28 cellular contexts compared by ENCODE assay signal in genomic region chr4:131304686-131305085, GRCh38.
"Had no signal": no experiment of that assay in that cellular context is flagged by ENCODE, and none has a peak within 500 bp of the region (broad histone marks: within the 10 kb centered on the region; RNA-seq: fewer than 3 reads in every experiment).

No MANE protein-coding gene starts in this region.

- H3K36me3 Mint-ChIP-seq: activated naive CD4-positive, alpha-beta T cell treated with anti-CD3 and anti-CD28 coated beads, Interleukin-2, amount 50 U/mL, for 24 hours; memory B cell; naive thymus-derived CD8-positive, alpha-beta T cell; stimulated activated memory B cell treated with anti-CD40 and anti-IgM and Interleukin-4, amounts not matched to agents 10 μg/mL and 1 μg/mL and 100 μg/mL, for 72 hours had no signal

- DNase-seq: activated CD4-positive, alpha-beta memory T cell treated with anti-CD3 and anti-CD28 coated beads, Interleukin-2, amount 10 ng/mL, durations not matched to agents 7 days and 5 days; activated CD4-positive, alpha-beta T cell treated with anti-CD3 and anti-CD28 coated beads, Interleukin-2, amount 10 ng/mL, durations not matched to agents 24 days and 14 days; activated CD4-positive, CD25-positive, alpha-beta regulatory T cell treated with anti-CD3 and anti-CD28 coated beads, Interleukin-2, amount 50 U/mL, for 72 hours; activated CD8-positive, alpha-beta memory T cell treated with anti-CD3 and anti-CD28 coated beads, Interleukin-2, amount 50 U/mL, for 48 hours; activated gamma-delta T cell; activated naive CD8-positive, alpha-beta T cell treated with anti-CD3 and anti-CD28 coated beads, Interleukin-2, amount 50 U/mL, for 24 hours; activated T-cell treated with anti-CD3 and anti-CD28 coated beads, Interleukin-2, amount 50 U/mL, for 24 hours; anterior cingulate cortex; dorsolateral prefrontal cortex; effector memory CD8-positive, alpha-beta T cell; head of caudate nucleus; hippocampal formation; kidney; naive thymus-derived CD8-positive, alpha-beta T cell; nucleus accumbens; pancreas; psoas muscle; sigmoid colon; small intestine; stimulated activated CD4-positive, alpha-beta T cell treated with anti-CD3 and anti-CD28 coated beads, Interleukin-4, amount 100 ng/mL, for 24 hours; stimulated activated naive CD8-positive, alpha-beta T cell treated with anti-CD3 and anti-CD28 coated beads, Interleukin-15, amount 100 ng/mL, for 72 hours; substantia nigra; T1000; upper lobe of left lung had no signal

- H3K27me3 Mint-ChIP-seq: activated CD4-positive, alpha-beta memory T cell treated with anti-CD3 and anti-CD28 coated beads, Interleukin-2, amount 10 ng/mL, durations not matched to agents 7 days and 5 days; activated CD4-positive, alpha-beta T cell treated with anti-CD3 and anti-CD28 coated beads, Interleukin-2, amount 10 ng/mL, durations not matched to agents 24 days and 14 days; activated naive CD4-positive, alpha-beta T cell treated with anti-CD3 and anti-CD28 coated beads, Interleukin-2, amount 50 U/mL, for 24 hours; activated naive CD8-positive, alpha-beta T cell treated with anti-CD3 and anti-CD28 coated beads, Interleukin-2, amount 50 U/mL, for 24 hours; activated T-cell treated with anti-CD3 and anti-CD28 coated beads, Interleukin-2, amount 50 U/mL, for 24 hours; effector memory CD8-positive, alpha-beta T cell; memory B cell; naive thymus-derived CD8-positive, alpha-beta T cell; stimulated activated memory B cell treated with anti-CD40 and anti-IgM and Interleukin-4, amounts not matched to agents 10 μg/mL and 1 μg/mL and 100 μg/mL, for 72 hours; stimulated activated naive CD8-positive, alpha-beta T cell treated with anti-CD3 and anti-CD28 coated beads, Interleukin-15, amount 100 ng/mL, for 72 hours had no signal

- H3K4me3 Mint-ChIP-seq: activated CD4-positive, alpha-beta memory T cell treated with anti-CD3 and anti-CD28 coated beads, Interleukin-2, amount 10 ng/mL, durations not matched to agents 7 days and 5 days; activated CD4-positive, alpha-beta T cell treated with anti-CD3 and anti-CD28 coated beads, Interleukin-2, amount 10 ng/mL, durations not matched to agents 24 days and 14 days; activated naive CD4-positive, alpha-beta T cell treated with anti-CD3 and anti-CD28 coated beads, Interleukin-2, amount 50 U/mL, for 24 hours; activated naive CD8-positive, alpha-beta T cell treated with anti-CD3 and anti-CD28 coated beads, Interleukin-2, amount 50 U/mL, for 24 hours; activated T-cell treated with anti-CD3 and anti-CD28 coated beads, Interleukin-2, amount 50 U/mL, for 24 hours; effector memory CD8-positive, alpha-beta T cell; memory B cell; naive thymus-derived CD8-positive, alpha-beta T cell; neural crest cell; stimulated activated memory B cell treated with anti-CD40 and anti-IgM and Interleukin-4, amounts not matched to agents 10 μg/mL and 1 μg/mL and 100 μg/mL, for 72 hours; stimulated activated naive CD8-positive, alpha-beta T cell treated with anti-CD3 and anti-CD28 coated beads, Interleukin-15, amount 100 ng/mL, for 72 hours had no signal

- ATAC-seq: activated naive CD8-positive, alpha-beta T cell treated with anti-CD3 and anti-CD28 coated beads, Interleukin-2, amount 50 U/mL, for 24 hours; effector memory CD8-positive, alpha-beta T cell; naive thymus-derived CD8-positive, alpha-beta T cell; pancreas; psoas muscle; stimulated activated memory B cell treated with anti-CD40 and anti-IgM and Interleukin-4, amounts not matched to agents 10 μg/mL and 1 μg/mL and 100 μg/mL, for 72 hours; stimulated activated naive CD8-positive, alpha-beta T cell treated with anti-CD3 and anti-CD28 coated beads, Interleukin-15, amount 100 ng/mL, for 72 hours had no signal

- H3K4me1 Mint-ChIP-seq: activated CD4-positive, alpha-beta memory T cell treated with anti-CD3 and anti-CD28 coated beads, Interleukin-2, amount 10 ng/mL, durations not matched to agents 7 days and 5 days; activated CD4-positive, alpha-beta T cell treated with anti-CD3 and anti-CD28 coated beads, Interleukin-2, amount 10 ng/mL, durations not matched to agents 24 days and 14 days; activated naive CD4-positive, alpha-beta T cell treated with anti-CD3 and anti-CD28 coated beads, Interleukin-2, amount 50 U/mL, for 24 hours; activated naive CD8-positive, alpha-beta T cell treated with anti-CD3 and anti-CD28 coated beads, Interleukin-2, amount 50 U/mL, for 24 hours; memory B cell; naive thymus-derived CD8-positive, alpha-beta T cell; neural crest cell; stimulated activated memory B cell treated with anti-CD40 and anti-IgM and Interleukin-4, amounts not matched to agents 10 μg/mL and 1 μg/mL and 100 μg/mL, for 72 hours; stimulated activated naive CD8-positive, alpha-beta T cell treated with anti-CD3 and anti-CD28 coated beads, Interleukin-15, amount 100 ng/mL, for 72 hours had no signal

- H3K27ac Mint-ChIP-seq: activated CD4-positive, alpha-beta memory T cell treated with anti-CD3 and anti-CD28 coated beads, Interleukin-2, amount 10 ng/mL, durations not matched to agents 7 days and 5 days; activated CD4-positive, alpha-beta T cell treated with anti-CD3 and anti-CD28 coated beads, Interleukin-2, amount 10 ng/mL, durations not matched to agents 24 days and 14 days; activated naive CD4-positive, alpha-beta T cell treated with anti-CD3 and anti-CD28 coated beads, Interleukin-2, amount 50 U/mL, for 24 hours; activated naive CD8-positive, alpha-beta T cell treated with anti-CD3 and anti-CD28 coated beads, Interleukin-2, amount 50 U/mL, for 24 hours; activated T-cell treated with anti-CD3 and anti-CD28 coated beads, Interleukin-2, amount 50 U/mL, for 24 hours; effector memory CD8-positive, alpha-beta T cell; memory B cell; naive thymus-derived CD8-positive, alpha-beta T cell; stimulated activated memory B cell treated with anti-CD40 and anti-IgM and Interleukin-4, amounts not matched to agents 10 μg/mL and 1 μg/mL and 100 μg/mL, for 72 hours; stimulated activated naive CD8-positive, alpha-beta T cell treated with anti-CD3 and anti-CD28 coated beads, Interleukin-15, amount 100 ng/mL, for 72 hours had no signal
